ENCODE assay signal across 15 cellular contexts in the genomic region with DNA sequence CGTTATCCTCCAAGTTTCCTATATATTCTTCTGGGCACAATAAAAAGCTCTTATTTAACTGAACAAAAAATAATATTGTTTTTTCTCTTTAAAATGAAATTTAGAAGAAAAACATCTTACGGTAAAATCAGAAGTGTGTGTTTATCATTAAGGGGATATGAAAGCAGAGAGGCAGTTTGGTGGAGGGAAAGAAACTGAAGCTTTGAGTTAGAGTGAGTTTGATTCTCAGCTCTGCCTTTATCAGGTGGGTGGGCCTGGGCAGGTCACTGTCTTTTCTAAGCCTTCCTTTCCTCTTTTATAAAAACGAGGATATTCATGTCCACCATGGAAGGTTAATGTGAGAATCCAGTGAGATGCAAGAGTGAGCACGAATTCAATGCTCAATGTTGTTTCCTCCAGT.
A peak's percentile ranks its signal among the peaks of the same experiment; 100 is the strongest.
DNase-seq lines count a peak whose midpoint lies in the region; ATAC-seq and TF ChIP-seq lines count a peak whose summit lies in the region.
"Had no signal": no experiment of that assay in that cellular context is flagged by ENCODE, and none has a peak within 500 bp of the region (broad histone marks: within the 10 kb centered on the region; RNA-seq: fewer than 3 reads in every experiment).

No MANE protein-coding gene starts in this region.

- H3K27me3 ChIP-seq in DOHH2 (ENCODE audit: control insufficient read depth, low read length) (no peaks in the 10 kb centered on the region), Karpas-422 (ENCODE audit: low read length) (no peaks in the 10 kb centered on the region), SU-DHL-6 (ENCODE audit: low read length) (no peaks in the 10 kb centered on the region)

- peak overlapping the region; percentile 38 for H3K4me2 ChIP-seq in DOHH2 (ENCODE audit: low read length)
- H3K4me2 ChIP-seq in Karpas-422 (ENCODE audit: low read depth, low read length, poor library complexity, severe bottlenecking), result peak overlapping the region; percentile 27
- H3K4me2 ChIP-seq in SU-DHL-6 (ENCODE audit: low read depth, low read length, poor library complexity, severe bottlenecking), result peak overlapping the region; percentile 33

- no peaks in the 10 kb centered on the region for H3K36me3 ChIP-seq in DOHH2 (ENCODE audit: control insufficient read depth, low read length)
- H3K36me3 ChIP-seq in Karpas-422 (ENCODE audit: insufficient read depth, low read length), result no peaks in the 10 kb centered on the region; the same call in 1 of the 2 replicates
- no peaks in the 10 kb centered on the region; the same call in 1 of the 2 replicates for H3K36me3 ChIP-seq in SU-DHL-6 (ENCODE audit: low read length)

- H3K9ac ChIP-seq in Karpas-422 (ENCODE audit: low read length) (no peak overlapping the region), SU-DHL-6 (ENCODE audit: low read length) (no peak overlapping the region)
- H3K9ac ChIP-seq: GM23248 had no signal

- no peaks in the 10 kb centered on the region for H3F3A ChIP-seq in DOHH2 (ENCODE audit: control insufficient read depth, insufficient read depth)
- H3F3A ChIP-seq in SU-DHL-6 (ENCODE audit: insufficient read depth), result no peaks in the 10 kb centered on the region

- H3K4me1 ChIP-seq in DOHH2 (ENCODE audit: control insufficient read depth, low read length) (peaks cover 38% of the 10 kb centered on the region), Karpas-422 (ENCODE audit: low read length) (peaks cover 18% of the 10 kb centered on the region)

- peaks cover 11% of the 10 kb centered on the region; the same call in 1 of the 2 replicates for H3K9me3 ChIP-seq in DOHH2 (ENCODE audit: control insufficient read depth, insufficient read depth, low read length)
- H3K9me3 ChIP-seq in Karpas-422 (ENCODE audit: low read length), result no peaks in the 10 kb centered on the region
- no peaks in the 10 kb centered on the region for H3K9me3 ChIP-seq in SU-DHL-6 (ENCODE audit: insufficient read depth, low read length)

- H4K20me1 ChIP-seq in DOHH2 (ENCODE audit: control insufficient read depth, insufficient read depth, low read depth, low read length) (no peaks in the 10 kb centered on the region), Karpas-422 (ENCODE audit: insufficient read depth, low read depth, low read length) (no peaks in the 10 kb centered on the region), SU-DHL-6 (ENCODE audit: low read depth, low read length) (no peaks in the 10 kb centered on the region)

- TF ChIP-seq CTCF in DOHH2 (IDR thresholded peaks at IDR 0.05; ENCODE audit: low read depth, low read length, poor library complexity, severe bottlenecking), result no peak
- TF ChIP-seq CTCF in SU-DHL-6 (IDR thresholded peaks at IDR 0.05; ENCODE audit: insufficient read depth, low read length, poor library complexity, severe bottlenecking), result no peak

- H3K4me3 ChIP-seq in DOHH2 (ENCODE audit: low read length), result 0 out of 2 replicates have a peak overlapping the region, but pooled peaks have one; percentile 20
- H3K4me3 ChIP-seq in Karpas-422 (ENCODE audit: low read length), result no peak overlapping the region
- H3K4me3 ChIP-seq in SU-DHL-6 (ENCODE audit: insufficient read depth, low read length, poor library complexity, severe bottlenecking), result no peak overlapping the region
- H3K4me3 ChIP-seq: GM23248 had no signal

- H3K9me2 ChIP-seq in DOHH2 (replicated peaks; ENCODE audit: control insufficient read depth, low read length) (no peaks in the 10 kb centered on the region), Karpas-422 (replicated peaks; ENCODE audit: insufficient read depth, low read length) (no peaks in the 10 kb centered on the region), SU-DHL-6 (replicated peaks; ENCODE audit: insufficient read depth, low read length) (no peaks in the 10 kb centered on the region)

- no peak overlapping the region for H3K27ac ChIP-seq in DOHH2 (ENCODE audit: low read depth, low read length)
- H3K27ac ChIP-seq in Karpas-422 (ENCODE audit: low read length), result no peak overlapping the region
- no peak overlapping the region for H3K27ac ChIP-seq in SU-DHL-6 (ENCODE audit: low read depth, low read length)
- H3K27ac ChIP-seq in substantia nigra (ENCODE audit: low read depth, low read length, poor library complexity, severe bottlenecking), result no peak overlapping the region
- H3K27ac ChIP-seq: GM23248 had no signal

- H2AFZ ChIP-seq in Karpas-422 (ENCODE audit: low read length) (no peak overlapping the region), SU-DHL-6 (ENCODE audit: low read depth, low read length, severe bottlenecking) (no peak overlapping the region)
- H2AFZ ChIP-seq: GM23248 had no signal

- ATAC-seq in GM18861 (IDR thresholded peaks at IDR 0.05; ENCODE audit: unreplicated experiment) (no peak), GM21825 (IDR thresholded peaks at IDR 0.05; ENCODE audit: unreplicated experiment) (no peak)

- H3K79me2 ChIP-seq in DOHH2 (ENCODE audit: control insufficient read depth, low read length) (no peaks in the 10 kb centered on the region), Karpas-422 (ENCODE audit: low read length) (no peaks in the 10 kb centered on the region), SU-DHL-6 (ENCODE audit: insufficient read depth, low read length) (no peaks in the 10 kb centered on the region)

- DNase-seq in Karpas-422 (no peak), substantia nigra (lab: John Stamatoyannopoulos, UW) (no peak)
- DNase-seq: Calu3; CD4-positive, alpha-beta memory T cell; COR-L47; DMS53; DMS79 treated with DMSO at 0.1 percent for 48 hours; GDM1; GM23248; H7; HCEC 1CT had no signal
